In genomic region chr11:119607726-119608125, GRCh38 we compare ENCODE assay signal across 23 cellular contexts.
DNase-seq lines count a peak whose midpoint lies in the region; ATAC-seq, FAIRE-seq and TF ChIP-seq lines count a peak whose summit lies in the region.
"Had no signal": no experiment of that assay in that cellular context is flagged by ENCODE, and none has a peak within 500 bp of the region (broad histone marks: within the 10 kb centered on the region; RNA-seq: fewer than 3 reads in every experiment).

No MANE protein-coding gene starts in this region.

- FAIRE-seq in GM12891 (lab: Jason Lieb, UNC): no peak
- FAIRE-seq: K562 had no signal

- no peak for TF ChIP-seq POLR2A in GM12891 (IDR thresholded peaks at IDR 0.05; ENCODE audit: low read depth, low read length)

- ATAC-seq in activated T-helper 17 cell treated with anti-CD3 and anti-CD28 coated beads, Interleukin-2, amount 50 U/mL, for 72 hours (replicated peaks): no peak
- ATAC-seq: K562 had no signal

- H3K27ac Mint-ChIP-seq in activated T-helper 17 cell treated with anti-CD3 and anti-CD28 coated beads, Interleukin-2, amount 50 U/mL, for 72 hours: no peak overlapping the region
- H3K27ac Mint-ChIP-seq: activated CD4-positive, alpha-beta memory T cell treated with anti-CD3 and anti-CD28 coated beads for 36 hours; CD4-positive, CD25-positive, alpha-beta regulatory T cell; mesothelial cell of epicardium had no signal

- no peaks in the 10 kb centered on the region for H3K9me3 Mint-ChIP-seq in activated T-helper 17 cell treated with anti-CD3 and anti-CD28 coated beads, Interleukin-2, amount 50 U/mL, for 72 hours
- H3K9me3 Mint-ChIP-seq: activated CD4-positive, alpha-beta memory T cell treated with anti-CD3 and anti-CD28 coated beads for 36 hours; CD4-positive, CD25-positive, alpha-beta regulatory T cell; mesothelial cell of epicardium had no signal

- peaks cover 16% of the 10 kb centered on the region for H3K27me3 Mint-ChIP-seq in activated T-helper 17 cell treated with anti-CD3 and anti-CD28 coated beads, Interleukin-2, amount 50 U/mL, for 72 hours

- DNase-seq in NCI-H1436 (lab: John Stamatoyannopoulos, UW) (peak; percentile 62), NCI-H69 (lab: John Stamatoyannopoulos, UW) (peak; percentile 58), foreskin melanocyte (peak; percentile 28), pons (ENCODE audit: low spot score) (peak; percentile 96), GM12891 (ENCODE audit: insufficient read length, low spot score) (no peak), NOMO-1 treated with dmso at 0.1 percent for 144 hours (lab: John Stamatoyannopoulos, UW; ENCODE audit: unreplicated experiment) (no peak)
- DNase-seq in activated CD4-positive, alpha-beta T cell treated with anti-CD3 and anti-CD28 coated beads, Interleukin-2, amount 50 U/mL, for 48 hours: no peak
- DNase-seq: activated CD4-positive, alpha-beta memory T cell treated with anti-CD3 and anti-CD28 coated beads for 36 hours; activated CD4-positive, CD25-positive, alpha-beta regulatory T cell; activated effector memory CD4-positive, alpha-beta T cell treated with anti-CD3 and anti-CD28 coated beads, Interleukin-2, amount 50 U/mL, for 16 hours; brain microvascular endothelial cell; CD4-positive, CD25-positive, alpha-beta regulatory T cell; colonic mucosa; DMS153; NCI-H187 treated with DMSO at 0.1 percent for 48 hours; NCI-H524; stimulated activated CD4-positive, alpha-beta T cell treated with anti-CD3 and anti-CD28 coated beads, Interleukin-2, amount 100 ng/mL, for 48 hours; stimulated activated naive CD4-positive, alpha-beta T cell; T1000; thyroid gland had no signal

- no peaks in the 10 kb centered on the region for H3K4me1 Mint-ChIP-seq in activated T-helper 17 cell treated with anti-CD3 and anti-CD28 coated beads, Interleukin-2, amount 50 U/mL, for 72 hours
- H3K4me1 Mint-ChIP-seq: CD4-positive, CD25-positive, alpha-beta regulatory T cell; mesothelial cell of epicardium had no signal

- no peaks in the 10 kb centered on the region for H3K36me3 Mint-ChIP-seq in activated T-helper 17 cell treated with anti-CD3 and anti-CD28 coated beads, Interleukin-2, amount 50 U/mL, for 72 hours (ENCODE audit: low read depth)
- H3K36me3 Mint-ChIP-seq: activated CD4-positive, alpha-beta memory T cell treated with anti-CD3 and anti-CD28 coated beads for 36 hours; CD4-positive, CD25-positive, alpha-beta regulatory T cell; mesothelial cell of epicardium had no signal

- no peak overlapping the region for H3K4me3 Mint-ChIP-seq in activated T-helper 17 cell treated with anti-CD3 and anti-CD28 coated beads, Interleukin-2, amount 50 U/mL, for 72 hours
- H3K4me3 Mint-ChIP-seq: activated CD4-positive, alpha-beta memory T cell treated with anti-CD3 and anti-CD28 coated beads for 36 hours; CD4-positive, CD25-positive, alpha-beta regulatory T cell; mesothelial cell of epicardium had no signal

TF ChIP-seq in GM12891, 5 proteins besides CTCF, POLR2A, EP300 and RAD21:
- TF ChIP-seq POLR2AphosphoS5 (IDR thresholded peaks at IDR 0.05; ENCODE audit: low read depth, low read length): no peak
- TF ChIP-seq TAF1 (IDR thresholded peaks at IDR 0.05; ENCODE audit: low read depth, low read length): no peak
- TF ChIP-seq POU2F2 (IDR thresholded peaks at IDR 0.05; ENCODE audit: low read depth, low read length): no peak
- no peak for TF ChIP-seq SPI1 (IDR thresholded peaks at IDR 0.05; ENCODE audit: low read depth, low read length)
- no peak for TF ChIP-seq PAX5 (IDR thresholded peaks at IDR 0.05; ENCODE audit: insufficient read depth, low read length, severe bottlenecking)

Comparison
In these comparisons a context has a peak if more than half of its experiments do, and no peak if none do; other contexts are left out.
1. DNase-seq: peak in NCI-H1436 (single experiment), NCI-H69 (single experiment), foreskin melanocyte (single experiment) and pons (single experiment); none in GM12891 (single experiment), NOMO-1 treated with dmso at 0.1 percent for 144 hours (single experiment) and activated CD4-positive, alpha-beta T cell treated with anti-CD3 and anti-CD28 coated beads, Interleukin-2, amount 50 U/mL, for 48 hours (0 of 2).